In genomic region chr20:64109831-64110391, GRCh38 we compare ENCODE assay signal across 16 cellular contexts. TPM values are rescaled to one million over a fixed set of nuclear protein-coding genes. Genes with fewer than 3 reads are reported as not detected.
DNase-seq lines count a peak whose midpoint lies in the region; ATAC-seq and TF ChIP-seq lines count a peak whose summit lies in the region.
"Had no signal": no experiment of that assay in that cellular context is flagged by ENCODE, and none has a peak within 500 bp of the region (broad histone marks: within the 10 kb centered on the region; RNA-seq: fewer than 3 reads in every experiment).

No MANE protein-coding gene starts in this region.

- no peaks in the 10 kb centered on the region for H3K4me1 ChIP-seq in right cardiac atrium (ENCODE audit: control insufficient read depth, insufficient read depth, low read length)
- H3K4me1 ChIP-seq: breast epithelium, upper lobe of left lung had no signal

- H3K9me3 ChIP-seq in right cardiac atrium (ENCODE audit: control insufficient read depth, low read length): no peaks in the 10 kb centered on the region
- H3K9me3 ChIP-seq: breast epithelium, upper lobe of left lung had no signal

- TF ChIP-seq CTCF in activated CD8-positive, alpha-beta T cell treated with anti-CD3 and anti-CD28 coated beads for 36 hours (IDR thresholded peaks at IDR 0.05): no peak

- peak; percentile 4 for DNase-seq in activated CD8-positive, alpha-beta T cell treated with anti-CD3 and anti-CD28 coated beads, Interleukin-2, amount 10 ng/mL, durations not matched to agents 7 days and 5 days
- no peak for DNase-seq in activated CD8-positive, alpha-beta T cell treated with anti-CD3 and anti-CD28 coated beads for 36 hours
- peak in 2 of 3 donors; percentile 29 to 53 for DNase-seq in right cardiac atrium
- DNase-seq in stimulated activated naive B cell treated with anti-CD40 and anti-IgM and Interleukin-4, amounts not matched to agents 10 μg/mL and 1 μg/mL and 100 μg/mL, for 72 hours: peak; percentile 0
- DNase-seq: activated CD4-positive, alpha-beta T cell treated with anti-CD3 and anti-CD28 coated beads for 36 hours; effector CD8-positive, alpha-beta T cell; HCEC 1CT; NCI-H1694; NCI-H524 treated with DMSO at 0.1 percent for 48 hours had no signal

- H3K36me3 Mint-ChIP-seq in activated CD8-positive, alpha-beta T cell treated with anti-CD3 and anti-CD28 coated beads, Interleukin-2, amount 10 ng/mL, durations not matched to agents 7 days and 5 days (ENCODE audit: low read depth): no peaks in the 10 kb centered on the region
- no peaks in the 10 kb centered on the region for H3K36me3 Mint-ChIP-seq in activated CD8-positive, alpha-beta T cell treated with anti-CD3 and anti-CD28 coated beads for 36 hours (ENCODE audit: low read depth)
- no peaks in the 10 kb centered on the region for H3K36me3 Mint-ChIP-seq in stimulated activated naive B cell treated with anti-CD40 and anti-IgM and Interleukin-4, amounts not matched to agents 10 μg/mL and 1 μg/mL and 100 μg/mL, for 72 hours

- POLR2A ChIA-PET in activated CD8-positive, alpha-beta T cell treated with anti-CD3 and anti-CD28 coated beads, Interleukin-2, amount 10 ng/mL, durations not matched to agents 7 days and 5 days (lab: Charles Lee): no interaction called here
- POLR2A ChIA-PET in activated CD8-positive, alpha-beta T cell treated with anti-CD3 and anti-CD28 coated beads for 36 hours (lab: Charles Lee): no interaction called here

- intact Hi-C loops in activated CD8-positive, alpha-beta T cell treated with anti-CD3 and anti-CD28 coated beads for 36 hours (cut with micrococcal nuclease): no loop called here
- intact Hi-C loops in right cardiac atrium (cut with DNase I): no loop called here

- no peaks in the 10 kb centered on the region for H3K27me3 ChIP-seq in right cardiac atrium (ENCODE audit: control insufficient read depth, insufficient read depth)
- H3K27me3 ChIP-seq: upper lobe of left lung had no signal

- no peak overlapping the region for H3K27ac Mint-ChIP-seq in activated CD8-positive, alpha-beta T cell treated with anti-CD3 and anti-CD28 coated beads, Interleukin-2, amount 10 ng/mL, durations not matched to agents 7 days and 5 days
- no peak overlapping the region for H3K27ac Mint-ChIP-seq in activated CD8-positive, alpha-beta T cell treated with anti-CD3 and anti-CD28 coated beads for 36 hours
- H3K27ac Mint-ChIP-seq in stimulated activated naive B cell treated with anti-CD40 and anti-IgM and Interleukin-4, amounts not matched to agents 10 μg/mL and 1 μg/mL and 100 μg/mL, for 72 hours: no peak overlapping the region
- H3K27ac Mint-ChIP-seq: activated CD4-positive, alpha-beta T cell treated with anti-CD3 and anti-CD28 coated beads for 36 hours had no signal

- H3K27ac ChIP-seq in right cardiac atrium (ENCODE audit: low read length): no peak overlapping the region
- H3K27ac ChIP-seq: breast epithelium, parathyroid adenoma, upper lobe of left lung had no signal

- H3K27me3 Mint-ChIP-seq in activated CD8-positive, alpha-beta T cell treated with anti-CD3 and anti-CD28 coated beads, Interleukin-2, amount 10 ng/mL, durations not matched to agents 7 days and 5 days (ENCODE audit: low read depth): peaks cover 2% of the 10 kb centered on the region
- no peaks in the 10 kb centered on the region for H3K27me3 Mint-ChIP-seq in activated CD8-positive, alpha-beta T cell treated with anti-CD3 and anti-CD28 coated beads for 36 hours
- H3K27me3 Mint-ChIP-seq in stimulated activated naive B cell treated with anti-CD40 and anti-IgM and Interleukin-4, amounts not matched to agents 10 μg/mL and 1 μg/mL and 100 μg/mL, for 72 hours: no peaks in the 10 kb centered on the region
- H3K27me3 Mint-ChIP-seq: activated CD4-positive, alpha-beta T cell treated with anti-CD3 and anti-CD28 coated beads for 36 hours had no signal

- ATAC-seq in activated CD8-positive, alpha-beta T cell treated with anti-CD3 and anti-CD28 coated beads, Interleukin-2, amount 10 ng/mL, durations not matched to agents 7 days and 5 days: no peak
- ATAC-seq in activated CD8-positive, alpha-beta T cell treated with anti-CD3 and anti-CD28 coated beads for 36 hours: no peak
- ATAC-seq in right cardiac atrium (no peak), HG02938 (IDR thresholded peaks at IDR 0.05; ENCODE audit: unreplicated experiment) (no peak), GM18858 (IDR thresholded peaks at IDR 0.05; ENCODE audit: unreplicated experiment) (no peak)
- no peak for ATAC-seq in stimulated activated naive B cell treated with anti-CD40 and anti-IgM and Interleukin-4, amounts not matched to agents 10 μg/mL and 1 μg/mL and 100 μg/mL, for 72 hours (replicated peaks)
- ATAC-seq: activated CD4-positive, alpha-beta T cell treated with anti-CD3 and anti-CD28 coated beads for 36 hours had no signal

- no peak overlapping the region for H3K4me3 ChIP-seq in right cardiac atrium (ENCODE audit: low read length)
- H3K4me3 ChIP-seq: breast epithelium, upper lobe of left lung had no signal

- no peaks in the 10 kb centered on the region for H3K9me3 Mint-ChIP-seq in activated CD8-positive, alpha-beta T cell treated with anti-CD3 and anti-CD28 coated beads, Interleukin-2, amount 10 ng/mL, durations not matched to agents 7 days and 5 days (ENCODE audit: insufficient read depth)
- no peaks in the 10 kb centered on the region for H3K9me3 Mint-ChIP-seq in activated CD8-positive, alpha-beta T cell treated with anti-CD3 and anti-CD28 coated beads for 36 hours
- H3K9me3 Mint-ChIP-seq in stimulated activated naive B cell treated with anti-CD40 and anti-IgM and Interleukin-4, amounts not matched to agents 10 μg/mL and 1 μg/mL and 100 μg/mL, for 72 hours: no peaks in the 10 kb centered on the region

- WGBS in right cardiac atrium: 69% methylated on average over 16 of the region's 16 CpGs

- no peak overlapping the region for H3K4me3 Mint-ChIP-seq in activated CD8-positive, alpha-beta T cell treated with anti-CD3 and anti-CD28 coated beads, Interleukin-2, amount 10 ng/mL, durations not matched to agents 7 days and 5 days
- no peak overlapping the region for H3K4me3 Mint-ChIP-seq in activated CD8-positive, alpha-beta T cell treated with anti-CD3 and anti-CD28 coated beads for 36 hours
- peak overlapping the region in 1 of 2 donors; percentile 4 for H3K4me3 Mint-ChIP-seq in stimulated activated naive B cell treated with anti-CD40 and anti-IgM and Interleukin-4, amounts not matched to agents 10 μg/mL and 1 μg/mL and 100 μg/mL, for 72 hours
- H3K4me3 Mint-ChIP-seq: activated CD4-positive, alpha-beta T cell treated with anti-CD3 and anti-CD28 coated beads for 36 hours had no signal

- CTCF ChIA-PET in activated CD8-positive, alpha-beta T cell treated with anti-CD3 and anti-CD28 coated beads, Interleukin-2, amount 10 ng/mL, durations not matched to agents 7 days and 5 days (lab: Charles Lee): no interaction called here
- CTCF ChIA-PET in activated CD8-positive, alpha-beta T cell treated with anti-CD3 and anti-CD28 coated beads for 36 hours (lab: Charles Lee): interaction anchor here (0.6 to 1.0 kb wide), 3 partner anchors 10 to 133 kb away, joined by 3 read pairs; no protein-coding TSS in a partner anchor

- H3K4me1 Mint-ChIP-seq in activated CD8-positive, alpha-beta T cell treated with anti-CD3 and anti-CD28 coated beads, Interleukin-2, amount 10 ng/mL, durations not matched to agents 7 days and 5 days (ENCODE audit: low read depth): no peaks in the 10 kb centered on the region
- peaks cover 4% of the 10 kb centered on the region for H3K4me1 Mint-ChIP-seq in activated CD8-positive, alpha-beta T cell treated with anti-CD3 and anti-CD28 coated beads for 36 hours (ENCODE audit: low read depth)
- H3K4me1 Mint-ChIP-seq in stimulated activated naive B cell treated with anti-CD40 and anti-IgM and Interleukin-4, amounts not matched to agents 10 μg/mL and 1 μg/mL and 100 μg/mL, for 72 hours: peaks cover 44 to 62% of the 10 kb centered on the region in 2 donors

RNA-seq across cellular contexts. Expression of gene NPBWR2, which starts 2.5 kb away (rescaled TPM):
- not detected for total RNA-seq in activated CD8-positive, alpha-beta T cell treated with anti-CD3 and anti-CD28 coated beads, Interleukin-2, amount 10 ng/mL, durations not matched to agents 7 days and 5 days
- not detected for total RNA-seq in activated CD8-positive, alpha-beta T cell treated with anti-CD3 and anti-CD28 coated beads for 36 hours
- total RNA-seq in right cardiac atrium: not detected
- not detected for polyA plus RNA-seq in right cardiac atrium
- total RNA-seq: activated CD4-positive, alpha-beta T cell treated with anti-CD3 and anti-CD28 coated beads for 36 hours; breast epithelium; LHCN-M2; T-helper 1 cell treated with Interleukin-12 subunit alpha and Interleukin-12 subunit beta and Interleukin-4 antibody, amounts not matched to agents 30 ng/mL and 1 ng/mL, for 36 hours; upper lobe of left lung had no signal

RNA-seq across cellular contexts. Expression of gene LKAAEAR1, which starts 25.7 kb away (rescaled TPM):
- total RNA-seq in activated CD8-positive, alpha-beta T cell treated with anti-CD3 and anti-CD28 coated beads, Interleukin-2, amount 10 ng/mL, durations not matched to agents 7 days and 5 days: under 1 TPM; 0.34 to 0.61 TPM
- total RNA-seq in activated CD8-positive, alpha-beta T cell treated with anti-CD3 and anti-CD28 coated beads for 36 hours: under 1 TPM; 0.43 TPM
- total RNA-seq in right cardiac atrium: under 1 TPM in 3 of 4 donors, not detected in 1; 0.29 to 0.65 (median 0.50) TPM
- 0.41 TPM for polyA plus RNA-seq in right cardiac atrium
- total RNA-seq: T-helper 1 cell treated with Interleukin-12 subunit alpha and Interleukin-12 subunit beta and Interleukin-4 antibody, amounts not matched to agents 30 ng/mL and 1 ng/mL, for 36 hours had no signal

RNA-seq across cellular contexts. Expression of gene OPRL1, which starts 30.0 kb away (rescaled TPM):
- total RNA-seq in activated CD8-positive, alpha-beta T cell treated with anti-CD3 and anti-CD28 coated beads, Interleukin-2, amount 10 ng/mL, durations not matched to agents 7 days and 5 days: 1 to 10 TPM; 1.5 to 2.0 TPM
- total RNA-seq in activated CD8-positive, alpha-beta T cell treated with anti-CD3 and anti-CD28 coated beads for 36 hours: under 1 TPM; 0.61 to 0.63 TPM
- 1 to 10 TPM in 2 of 4 donors, under 1 TPM in 2; 0.50 to 1.3 (median 1.1) TPM for total RNA-seq in right cardiac atrium
- 0.81 TPM for polyA plus RNA-seq in right cardiac atrium

RNA-seq across cellular contexts. Expression of gene RGS19, which starts 30.6 kb away (rescaled TPM):
- total RNA-seq in activated CD8-positive, alpha-beta T cell treated with anti-CD3 and anti-CD28 coated beads, Interleukin-2, amount 10 ng/mL, durations not matched to agents 7 days and 5 days: 100 to 1,000 TPM; 130 to 135 TPM
- 10 to 100 TPM; 42.5 to 44.1 TPM for total RNA-seq in activated CD8-positive, alpha-beta T cell treated with anti-CD3 and anti-CD28 coated beads for 36 hours
- 1 to 10 TPM; 6.3 to 9.1 (median 8.3) TPM for total RNA-seq in right cardiac atrium
- 5.8 TPM for polyA plus RNA-seq in right cardiac atrium

RNA-seq across cellular contexts. Expression of gene TCEA2, which starts 46.9 kb away (rescaled TPM):
- 10 to 100 TPM; 49.6 to 55.3 TPM for total RNA-seq in activated CD8-positive, alpha-beta T cell treated with anti-CD3 and anti-CD28 coated beads, Interleukin-2, amount 10 ng/mL, durations not matched to agents 7 days and 5 days
- total RNA-seq in activated CD8-positive, alpha-beta T cell treated with anti-CD3 and anti-CD28 coated beads for 36 hours: 10 to 100 TPM; 30.0 to 33.0 TPM
- total RNA-seq in right cardiac atrium: 10 to 100 TPM; 46.3 to 52.0 (median 50.0) TPM
- 38.3 TPM for polyA plus RNA-seq in right cardiac atrium
